In genomic region chr5:32233696-32234447, GRCh38 we compare ENCODE assay signal across 9 cellular contexts. TPM values are rescaled to one million over a fixed set of nuclear protein-coding genes. Genes with fewer than 3 reads are reported as not detected.
DNase-seq lines count a peak whose midpoint lies in the region; ATAC-seq lines count a peak whose summit lies in the region.
"Had no signal": no experiment of that assay in that cellular context is flagged by ENCODE, and none has a peak within 500 bp of the region (broad histone marks: within the 10 kb centered on the region; RNA-seq: fewer than 3 reads in every experiment).

No MANE protein-coding gene starts in this region.

- H3K4me1 ChIP-seq in mucosa of stomach (ENCODE audit: control insufficient read depth, insufficient read depth, low read length) = peaks cover 27% of the 10 kb centered on the region
- H3K4me1 ChIP-seq: SJSA1 had no signal

- ATAC-seq in HG03280 (IDR thresholded peaks at IDR 0.05; ENCODE audit: unreplicated experiment) (no peak), GM21786 (IDR thresholded peaks at IDR 0.05; ENCODE audit: unreplicated experiment) (no peak)

- no peak overlapping the region for H3K4me3 ChIP-seq in mucosa of stomach (ENCODE audit: low read length)
- H3K4me3 ChIP-seq: SJSA1 had no signal

- H3K36me3 ChIP-seq in mucosa of stomach (ENCODE audit: control insufficient read depth, insufficient read depth, low read length) = peaks cover 4% of the 10 kb centered on the region

- peak; percentile 64 for DNase-seq in Ammon's horn (ENCODE audit: low spot score)
- DNase-seq in NCI-H2196 (lab: John Stamatoyannopoulos, UW; ENCODE audit: unreplicated experiment) = peak; percentile 35
- DNase-seq in dermis microvascular lymphatic vessel endothelial cell (ENCODE audit: low read depth in 2 of 2) = peak; percentile 68 to 76
- DNase-seq in activated naive CD4-positive, alpha-beta T cell treated with anti-CD3 and anti-CD28 coated beads, Interleukin-2, amount 50 U/mL, for 16 hours = no peak
- no peak for DNase-seq in glomerular visceral epithelial cell (ENCODE audit: extremely low spot score)

- H3K27me3 ChIP-seq in mucosa of stomach (ENCODE audit: control insufficient read depth, insufficient read depth, low read length) = no peaks in the 10 kb centered on the region
- H3K27me3 ChIP-seq: SJSA1 had no signal

- H3K9me3 ChIP-seq in mucosa of stomach (ENCODE audit: control insufficient read depth, low read length) = no peaks in the 10 kb centered on the region
- H3K9me3 ChIP-seq: SJSA1 had no signal

- peak overlapping the region; percentile 8 for H3K9ac ChIP-seq in mucosa of stomach (ENCODE audit: low read length)

RNA-seq across cellular contexts. Expression of gene GOLPH3, which starts 59.8 kb away (rescaled TPM):
- total RNA-seq in dermis microvascular lymphatic vessel endothelial cell = 42.0 and 55.0 TPM in 2 replicates

Comparison
In these comparisons a context has a peak if more than half of its experiments do, and no peak if none do; other contexts are left out.
1. DNase-seq: peak in Ammon's horn (single experiment), NCI-H2196 (single experiment) and dermis microvascular lymphatic vessel endothelial cell (2 of 2); none in activated naive CD4-positive, alpha-beta T cell treated with anti-CD3 and anti-CD28 coated beads, Interleukin-2, amount 50 U/mL, for 16 hours (single experiment) and glomerular visceral epithelial cell (single experiment).